In genomic region chr4:47913328-47913727, GRCh38 we compare ENCODE assay signal across 8 cellular contexts. TPM values are rescaled to one million over a fixed set of nuclear protein-coding genes. Genes with fewer than 3 reads are reported as not detected.
A peak's percentile ranks its signal among the peaks of the same experiment; 100 is the strongest.
DNase-seq lines count a peak whose midpoint lies in the region; ATAC-seq and TF ChIP-seq lines count a peak whose summit lies in the region.

No MANE protein-coding gene starts in this region.

- peaks cover 9% of the 10 kb centered on the region for H3K9me3 Mint-ChIP-seq in WTC11
- H3K9me3 Mint-ChIP-seq in stimulated activated memory B cell treated with anti-CD40 and anti-IgM and Interleukin-4, amounts not matched to agents 10 μg/mL and 1 μg/mL and 100 μg/mL, for 72 hours: no peaks in the 10 kb centered on the region

- peaks cover 13% of the 10 kb centered on the region for H3K36me3 ChIP-seq in cardiac muscle cell
- H3K36me3 ChIP-seq in iPS DF 6.9 (ENCODE audit: control insufficient read depth, insufficient read depth, low read length): no peaks in the 10 kb centered on the region

- H3K4me3 Mint-ChIP-seq in WTC11: peak overlapping the region; percentile 88
- peak overlapping the region; percentile 93 for H3K4me3 Mint-ChIP-seq in stimulated activated memory B cell treated with anti-CD40 and anti-IgM and Interleukin-4, amounts not matched to agents 10 μg/mL and 1 μg/mL and 100 μg/mL, for 72 hours

- intact Hi-C loops in Right ventricle myocardium inferior (cut with DNase I): loop anchor here (10.0 kb wide), 2 partner anchors 229 to 449 kb away; partner anchors contain the start of gene COMMD8

- H3K27me3 ChIP-seq in cardiac muscle cell: no peaks in the 10 kb centered on the region
- H3K27me3 ChIP-seq in iPS DF 6.9 (ENCODE audit: control insufficient read depth, insufficient read depth, low read length): no peaks in the 10 kb centered on the region

- H3K36me3 Mint-ChIP-seq in WTC11: peaks cover 32% of the 10 kb centered on the region
- peaks cover 25% of the 10 kb centered on the region for H3K36me3 Mint-ChIP-seq in stimulated activated memory B cell treated with anti-CD40 and anti-IgM and Interleukin-4, amounts not matched to agents 10 μg/mL and 1 μg/mL and 100 μg/mL, for 72 hours

- DNase-seq in cardiac muscle cell (ENCODE audit: low read depth in 1 of 2, low spot score in 1 of 2): peak in 1 of 2 donors; percentile 17
- no peak for DNase-seq in Right ventricle myocardium inferior (ENCODE audit: missing footprints)
- DNase-seq in WTC11 (ENCODE audit: low spot score): no peak
- no peak for DNase-seq in iPS DF 6.9 (ENCODE audit: low read depth, low spot score)
- DNase-seq in T-helper 9 cell: no peak
- DNase-seq in GDM1 (lab: John Stamatoyannopoulos, UW): no peak

- H3K4me3 ChIP-seq in cardiac muscle cell (peak overlapping the region; percentile 88), iPS DF 6.9 (ENCODE audit: low read length) (peak overlapping the region; percentile 83; the same call in 1 of the 2 replicates)

- ATAC-seq in Right ventricle myocardium inferior (no peak), WTC11 (no peak), GM18909 (IDR thresholded peaks at IDR 0.05; ENCODE audit: poor library complexity, unreplicated experiment) (no peak)
- ATAC-seq in stimulated activated memory B cell treated with anti-CD40 and anti-IgM and Interleukin-4, amounts not matched to agents 10 μg/mL and 1 μg/mL and 100 μg/mL, for 72 hours: no peak

- H3K27ac Mint-ChIP-seq in WTC11: peak overlapping the region; percentile 92
- peak overlapping the region; percentile 89 for H3K27ac Mint-ChIP-seq in stimulated activated memory B cell treated with anti-CD40 and anti-IgM and Interleukin-4, amounts not matched to agents 10 μg/mL and 1 μg/mL and 100 μg/mL, for 72 hours

- peaks cover 10% of the 10 kb centered on the region for H3K4me1 ChIP-seq in cardiac muscle cell (ENCODE audit: low read depth)
- no peaks in the 10 kb centered on the region for H3K4me1 ChIP-seq in iPS DF 6.9 (ENCODE audit: control insufficient read depth, insufficient read depth, low read length)

- no CpG with 5 or more reads among the region's 4 CpGs for WGBS in iPS DF 6.9 (ENCODE audit: insufficient coverage, insufficient read length)

- no peak overlapping the region for H3K27ac ChIP-seq in cardiac muscle cell
- H3K27ac ChIP-seq in iPS DF 6.9 (ENCODE audit: low read length): no peak overlapping the region

- H3K9me3 ChIP-seq in cardiac muscle cell (ENCODE audit: low read depth): no peaks in the 10 kb centered on the region
- no peaks in the 10 kb centered on the region for H3K9me3 ChIP-seq in iPS DF 6.9 (ENCODE audit: control insufficient read depth, insufficient read depth, low read length)

- TF ChIP-seq CTCF in cardiac muscle cell (IDR thresholded peaks at IDR 0.05; ENCODE audit: low read depth, low read length) (no peak), WTC11 (IDR thresholded peaks at IDR 0.05) (no peak)

- H3K27me3 Mint-ChIP-seq in WTC11 (ENCODE audit: low read depth): peaks cover 1% of the 10 kb centered on the region; the same call in 1 of the 2 replicates
- H3K27me3 Mint-ChIP-seq in stimulated activated memory B cell treated with anti-CD40 and anti-IgM and Interleukin-4, amounts not matched to agents 10 μg/mL and 1 μg/mL and 100 μg/mL, for 72 hours: no peaks in the 10 kb centered on the region

- H3K4me1 Mint-ChIP-seq in WTC11: peaks cover 23% of the 10 kb centered on the region
- peaks cover 28% of the 10 kb centered on the region for H3K4me1 Mint-ChIP-seq in stimulated activated memory B cell treated with anti-CD40 and anti-IgM and Interleukin-4, amounts not matched to agents 10 μg/mL and 1 μg/mL and 100 μg/mL, for 72 hours

- POLR2A ChIA-PET in WTC11 (lab: Charles Lee): no interaction called here

- CTCF ChIA-PET in WTC11 (lab: Charles Lee): interaction anchor here (1.8 kb wide), 1 partner anchor 76 kb away, joined by 14 read pairs; the partner anchor contains the start of gene CORIN

TF ChIP-seq in WTC11, 78 proteins besides CTCF, POLR2A, EP300 and RAD21:
- peak; percentile 90 for TF ChIP-seq ZNF317 (CRISPR knock-in tag; IDR thresholded peaks at IDR 0.05; ENCODE audit: borderline replicate concordance, low read depth)
- TF ChIP-seq, protein P1, sequence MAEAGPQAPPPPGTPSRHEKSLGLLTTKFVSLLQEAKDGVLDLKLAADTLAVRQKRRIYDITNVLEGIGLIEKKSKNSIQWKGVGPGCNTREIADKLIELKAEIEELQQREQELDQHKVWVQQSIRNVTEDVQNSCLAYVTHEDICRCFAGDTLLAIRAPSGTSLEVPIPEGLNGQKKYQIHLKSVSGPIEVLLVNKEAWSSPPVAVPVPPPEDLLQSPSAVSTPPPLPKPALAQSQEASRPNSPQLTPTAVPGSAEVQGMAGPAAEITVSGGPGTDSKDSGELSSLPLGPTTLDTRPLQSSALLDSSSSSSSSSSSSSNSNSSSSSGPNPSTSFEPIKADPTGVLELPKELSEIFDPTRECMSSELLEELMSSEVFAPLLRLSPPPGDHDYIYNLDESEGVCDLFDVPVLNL (CRISPR knock-in tag; IDR thresholded peaks at IDR 0.05; ENCODE audit: borderline replicate concordance, low read depth): no peak

RNA-seq across cellular contexts. Expression of gene NFXL1, which starts 1.1 kb away (rescaled TPM):
- total RNA-seq in cardiac muscle cell (7.4 and 14.4 TPM in 2 replicates), Right ventricle myocardium inferior (3.9 TPM), WTC11 (2021) (30.1 to 32.8 TPM (median 30.2 TPM) in 3 replicates)
- polyA plus RNA-seq in cardiac muscle cell: 8.6 and 17.0 TPM in 2 replicates
